In the genomic region with DNA sequence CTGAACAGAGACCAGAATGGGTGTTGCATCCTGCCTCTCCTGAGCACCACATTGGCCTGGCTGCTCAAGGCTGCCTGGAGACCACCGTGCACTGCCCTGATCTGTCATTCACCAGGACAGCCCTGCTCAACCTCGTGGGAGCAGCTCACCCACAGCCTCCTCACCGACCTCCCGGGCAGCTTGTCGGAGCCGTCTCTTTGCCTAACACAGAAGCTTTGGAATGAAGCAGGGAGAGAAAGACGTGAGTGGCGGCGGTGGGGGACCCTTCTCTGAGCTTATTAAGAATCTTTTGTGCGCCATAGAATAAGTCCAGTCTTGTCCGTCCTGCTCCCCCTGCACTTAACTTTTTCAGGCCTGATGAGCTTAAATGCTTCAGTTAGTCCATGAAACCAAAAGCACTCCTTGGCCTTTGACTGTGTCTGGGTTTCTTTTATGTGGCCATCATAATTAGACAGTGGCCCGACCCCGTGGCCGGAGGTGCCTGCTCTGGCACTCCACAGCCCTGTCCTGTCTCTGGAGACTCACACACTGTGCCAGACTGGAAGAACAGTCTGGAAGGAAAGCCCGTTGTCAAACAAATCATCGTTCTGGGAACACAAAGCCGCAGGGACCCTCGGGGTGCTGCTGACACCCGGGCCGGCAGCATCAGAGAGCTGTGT, we compare ENCODE assay signal across 1 cellular context.
TF ChIP-seq lines count a peak whose summit lies in the region.

No MANE protein-coding gene starts in this region.

TF ChIP-seq in IMR-90, 13 proteins besides CTCF, POLR2A, EP300 and RAD21:
- TF ChIP-seq BHLHE40 (IDR thresholded peaks at IDR 0.05; ENCODE audit: low read depth, low read length) (no peak), RFX5 (IDR thresholded peaks at IDR 0.05; ENCODE audit: low read depth, low read length) (no peak), MAFK (IDR thresholded peaks at IDR 0.05; ENCODE audit: low read depth, low read length) (no peak), NFE2L2 (IDR thresholded peaks at IDR 0.05; ENCODE audit: low read depth, low read length) (no peak), MXI1 (IDR thresholded peaks at IDR 0.05; ENCODE audit: borderline replicate concordance, low read depth, low read length) (no peak), SMC3 (IDR thresholded peaks at IDR 0.05; ENCODE audit: low read depth, low read length) (no peak), RCOR1 (IDR thresholded peaks at IDR 0.05; ENCODE audit: insufficient replicate concordance, low read length) (no peak), MAZ (IDR thresholded peaks at IDR 0.05; ENCODE audit: borderline replicate concordance, low read depth, low read length) (no peak), FOS (IDR thresholded peaks at IDR 0.05; ENCODE audit: low read depth, low read length) (no peak), CEBPB (IDR thresholded peaks at IDR 0.05; ENCODE audit: low read depth, low read length) (no peak), CHD1 (IDR thresholded peaks at IDR 0.05; ENCODE audit: low read depth, low read length) (no peak)
- TF ChIP-seq, protein P1, sequence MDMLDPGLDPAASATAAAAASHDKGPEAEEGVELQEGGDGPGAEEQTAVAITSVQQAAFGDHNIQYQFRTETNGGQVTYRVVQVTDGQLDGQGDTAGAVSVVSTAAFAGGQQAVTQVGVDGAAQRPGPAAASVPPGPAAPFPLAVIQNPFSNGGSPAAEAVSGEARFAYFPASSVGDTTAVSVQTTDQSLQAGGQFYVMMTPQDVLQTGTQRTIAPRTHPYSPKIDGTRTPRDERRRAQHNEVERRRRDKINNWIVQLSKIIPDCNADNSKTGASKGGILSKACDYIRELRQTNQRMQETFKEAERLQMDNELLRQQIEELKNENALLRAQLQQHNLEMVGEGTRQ (IDR thresholded peaks at IDR 0.05; ENCODE audit: low read depth, low read length) = no peak
- TF ChIP-seq, protein P2, sequence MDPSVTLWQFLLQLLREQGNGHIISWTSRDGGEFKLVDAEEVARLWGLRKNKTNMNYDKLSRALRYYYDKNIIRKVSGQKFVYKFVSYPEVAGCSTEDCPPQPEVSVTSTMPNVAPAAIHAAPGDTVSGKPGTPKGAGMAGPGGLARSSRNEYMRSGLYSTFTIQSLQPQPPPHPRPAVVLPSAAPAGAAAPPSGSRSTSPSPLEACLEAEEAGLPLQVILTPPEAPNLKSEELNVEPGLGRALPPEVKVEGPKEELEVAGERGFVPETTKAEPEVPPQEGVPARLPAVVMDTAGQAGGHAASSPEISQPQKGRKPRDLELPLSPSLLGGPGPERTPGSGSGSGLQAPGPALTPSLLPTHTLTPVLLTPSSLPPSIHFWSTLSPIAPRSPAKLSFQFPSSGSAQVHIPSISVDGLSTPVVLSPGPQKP (IDR thresholded peaks at IDR 0.05; ENCODE audit: borderline replicate concordance, low read depth, low read length) = no peak
